8 cellular contexts compared by ENCODE assay signal in the genomic region with DNA sequence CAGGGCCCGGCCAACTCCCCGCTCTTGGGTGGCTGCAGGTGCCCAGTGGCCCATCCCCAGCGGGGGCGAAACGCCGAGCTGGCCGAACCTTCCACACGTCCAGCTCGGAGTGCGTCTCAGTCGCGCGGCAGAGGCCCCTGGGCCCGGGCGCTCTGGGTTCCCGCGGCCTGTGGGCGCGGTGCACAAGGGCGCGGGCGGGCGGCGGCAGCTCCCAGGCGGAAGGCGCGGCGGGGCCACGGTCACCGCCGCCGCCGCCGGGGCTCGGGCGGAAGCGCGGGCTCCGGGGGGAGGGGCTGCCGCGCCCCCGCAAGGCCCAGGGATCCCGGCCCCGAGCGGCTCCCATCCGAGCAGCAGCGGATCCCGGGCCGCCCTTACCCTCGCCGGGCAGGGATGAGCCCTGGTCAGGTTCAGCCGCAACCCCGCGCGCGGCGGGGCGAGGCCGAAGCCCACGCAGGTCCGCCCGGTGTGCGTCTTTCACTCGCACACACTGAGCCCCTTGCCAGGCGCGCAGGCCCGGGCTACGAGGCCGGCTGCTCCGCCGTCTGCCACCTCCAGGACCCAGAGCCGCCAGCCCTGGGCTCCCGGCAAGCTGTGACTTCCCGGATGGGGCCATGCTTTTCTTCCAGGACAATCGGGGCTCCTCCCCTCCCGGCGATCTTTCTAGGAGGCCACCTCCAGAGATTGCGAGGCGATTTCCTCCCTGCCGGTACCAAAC. TPM values are rescaled to one million over a fixed set of nuclear protein-coding genes. Genes with fewer than 3 reads are reported as not detected.
DNase-seq lines count a peak whose midpoint lies in the region; ATAC-seq lines count a peak whose summit lies in the region.

No MANE protein-coding gene starts in this region.

- peaks cover 63% of the 10 kb centered on the region for H3K27me3 ChIP-seq in NT2/D1 (ENCODE audit: insufficient read depth, insufficient read length)
- H3K27me3 ChIP-seq in esophagus (ENCODE audit: control insufficient read depth in 1 of 2, insufficient read depth in 2 of 2, low read length in 2 of 2): no peaks in the 10 kb centered on the region
- H3K27me3 ChIP-seq in mucosa of rectum (ENCODE audit: control insufficient read depth in 2 of 2, insufficient read depth in 2 of 2, low read length in 2 of 2): peaks cover 0 to 4% of the 10 kb centered on the region in 2 donors

- peaks cover 17% of the 10 kb centered on the region for H3K4me1 Mint-ChIP-seq in stimulated activated naive CD8-positive, alpha-beta T cell treated with anti-CD3 and anti-CD28 coated beads, Interleukin-15, amount 100 ng/mL, for 72 hours

- H3K9ac ChIP-seq in NT2/D1 (ENCODE audit: insufficient read length, low read depth) (peak overlapping the region; percentile 90), mucosa of rectum (ENCODE audit: low read depth in 1 of 2, low read length in 2 of 2) (peak overlapping the region; percentile 78 to 90)

- peak overlapping the region; percentile 75 for H3K4me3 ChIP-seq in NT2/D1 (ENCODE audit: insufficient read length, low read depth)
- peak overlapping the region; percentile 82 to 84 for H3K4me3 ChIP-seq in esophagus (ENCODE audit: low read depth in 1 of 2, low read length in 2 of 2)
- peak overlapping the region; percentile 81 to 92 for H3K4me3 ChIP-seq in mucosa of rectum (ENCODE audit: low read length in 2 of 2)

- 0 to 1% methylated on average over 57 to 79 of the region's 80 CpGs for WGBS in esophagus, 2 donors

- no peaks in the 10 kb centered on the region for H3K9me3 Mint-ChIP-seq in stimulated activated naive CD8-positive, alpha-beta T cell treated with anti-CD3 and anti-CD28 coated beads, Interleukin-15, amount 100 ng/mL, for 72 hours

- H3K27ac ChIP-seq in esophagus (ENCODE audit: low read depth in 2 of 2, low read length in 1 of 2): peak overlapping the region; percentile 94 to 97
- peak overlapping the region; percentile 89 to 91 for H3K27ac ChIP-seq in mucosa of rectum (ENCODE audit: low read depth in 2 of 2, low read length in 2 of 2)

- H3K4me3 Mint-ChIP-seq in stimulated activated naive CD8-positive, alpha-beta T cell treated with anti-CD3 and anti-CD28 coated beads, Interleukin-15, amount 100 ng/mL, for 72 hours: peak overlapping the region; percentile 89 to 91

- H3K9me3 ChIP-seq in NT2/D1 (ENCODE audit: insufficient read depth, low read length): no peaks in the 10 kb centered on the region
- H3K9me3 ChIP-seq in esophagus (ENCODE audit: control insufficient read depth in 2 of 2, insufficient read depth in 1 of 2, low read depth in 1 of 2, low read length in 1 of 2): no peaks in the 10 kb centered on the region
- H3K9me3 ChIP-seq in mucosa of rectum (ENCODE audit: control insufficient read depth in 2 of 2, low read length in 2 of 2): no peaks in the 10 kb centered on the region

- peak overlapping the region; percentile 74 to 95 for H3K27ac Mint-ChIP-seq in stimulated activated naive CD8-positive, alpha-beta T cell treated with anti-CD3 and anti-CD28 coated beads, Interleukin-15, amount 100 ng/mL, for 72 hours

- ATAC-seq in GM19328 (IDR thresholded peaks at IDR 0.05; ENCODE audit: unreplicated experiment) (peak; percentile 52), HG03378 (IDR thresholded peaks at IDR 0.05; ENCODE audit: unreplicated experiment) (peak; percentile 47)
- ATAC-seq in stimulated activated naive CD8-positive, alpha-beta T cell treated with anti-CD3 and anti-CD28 coated beads, Interleukin-15, amount 100 ng/mL, for 72 hours: peak; percentile 80

- peaks cover 13% of the 10 kb centered on the region for H3K27me3 Mint-ChIP-seq in stimulated activated naive CD8-positive, alpha-beta T cell treated with anti-CD3 and anti-CD28 coated beads, Interleukin-15, amount 100 ng/mL, for 72 hours

- H3K36me3 ChIP-seq in NT2/D1 (ENCODE audit: insufficient read depth, insufficient read length, low read length) (no peaks in the 10 kb centered on the region), esophagus (ENCODE audit: control insufficient read depth in 2 of 2, insufficient read depth in 2 of 2, low read length in 1 of 2) (no peaks in the 10 kb centered on the region), mucosa of rectum (ENCODE audit: control insufficient read depth in 2 of 2, insufficient read depth in 2 of 2, low read length in 2 of 2) (no peaks in the 10 kb centered on the region)

- DNase-seq in COLO668 (lab: John Stamatoyannopoulos, UW; ENCODE audit: unreplicated experiment) (peak; percentile 69), NT2/D1 (ENCODE audit: low read depth, low spot score) (peak; percentile 66)
- peak; percentile 66 to 72 for DNase-seq in activated T-cell treated with anti-CD3 and anti-CD28 coated beads, Interleukin-2, amount 50 U/mL, for 48 hours
- DNase-seq in stimulated activated naive CD8-positive, alpha-beta T cell treated with anti-CD3 and anti-CD28 coated beads, Interleukin-15, amount 100 ng/mL, for 72 hours: peak; percentile 65 to 66

- H3K4me1 ChIP-seq in NT2/D1 (ENCODE audit: insufficient read depth, insufficient read length) (peaks cover 2% of the 10 kb centered on the region), esophagus (ENCODE audit: control insufficient read depth in 2 of 2, insufficient read depth in 2 of 2, low read length in 1 of 2) (peaks cover 0 to 7% of the 10 kb centered on the region in 2 donors), mucosa of rectum (ENCODE audit: control insufficient read depth in 2 of 2, insufficient read depth in 2 of 2, low read length in 2 of 2) (peaks cover 11 to 16% of the 10 kb centered on the region in 2 donors)

RNA-seq across cellular contexts. Expression of gene CCDC54, which starts 54.2 kb away (rescaled TPM):
- not detected for polyA plus RNA-seq in esophagus

Comparison
In these comparisons a context has a peak if more than half of its experiments do, and no peak if none do; other contexts are left out.
1. Peak in every context shown above with its lines: DNase-seq, ATAC-seq, H3K4me3 ChIP-seq and H3K27ac ChIP-seq.